In genomic region chr19:8089664-8090601, GRCh38 we compare ENCODE assay signal across 2 cellular contexts.
TF ChIP-seq lines count a peak whose summit lies in the region.

No MANE protein-coding gene starts in this region.

TF ChIP-seq in GM12878, 131 proteins besides CTCF, POLR2A, EP300 and RAD21:
- TF ChIP-seq NFYA (IDR thresholded peaks at IDR 0.05; ENCODE audit: borderline replicate concordance, low read depth, low read length) = no peak
- peak; percentile 62 for TF ChIP-seq USF1 (IDR thresholded peaks at IDR 0.05; ENCODE audit: borderline replicate concordance, extremely low read length, insufficient read depth, low read depth, low read length)
- no peak for TF ChIP-seq STAT3 (IDR thresholded peaks at IDR 0.05; ENCODE audit: low read depth, low read length)
- TF ChIP-seq E2F4 (IDR thresholded peaks at IDR 0.05; ENCODE audit: low read depth, low read length) = no peak
- no peak for TF ChIP-seq MAX (IDR thresholded peaks at IDR 0.05; ENCODE audit: low read depth, low read length)
- TF ChIP-seq NFIC (IDR thresholded peaks at IDR 0.05; ENCODE audit: low read depth, low read length) = no peak
- TF ChIP-seq BCL11A (IDR thresholded peaks at IDR 0.05; ENCODE audit: low read depth, low read length) = no peak

TF ChIP-seq in SK-N-SH treated with all-trans-retinoic acid at 6 μM for 48 hours, 23 proteins besides CTCF, POLR2A, EP300 and RAD21:
- TF ChIP-seq PATZ1 (CRISPR knock-in tag; IDR thresholded peaks at IDR 0.05; ENCODE audit: borderline replicate concordance) (no peak), ZC3H10 (CRISPR knock-in tag; IDR thresholded peaks at IDR 0.05) (no peak)
